25 cellular contexts compared by ENCODE assay signal in the genomic region with DNA sequence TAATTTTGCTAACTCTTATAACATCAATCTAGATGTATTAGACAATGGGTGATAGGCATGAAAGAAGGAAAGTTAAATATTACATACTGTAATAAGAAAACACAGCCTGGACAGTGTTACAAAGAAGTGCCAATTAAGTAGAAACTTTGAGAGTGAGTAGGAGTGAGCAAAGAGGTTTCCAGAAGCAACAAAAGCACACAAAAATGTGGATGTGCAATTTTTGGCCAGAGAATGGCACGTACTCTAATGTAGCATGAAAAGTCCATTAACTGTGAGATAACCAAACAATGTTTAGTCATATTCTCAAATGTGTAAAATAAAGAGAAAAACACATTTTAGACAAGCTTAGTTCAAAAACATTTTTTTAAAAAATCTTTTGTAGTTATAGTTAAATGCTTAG.
"Had no signal": no experiment of that assay in that cellular context is flagged by ENCODE, and none has a peak within 500 bp of the region (broad histone marks: within the 10 kb centered on the region; RNA-seq: fewer than 3 reads in every experiment).

No MANE protein-coding gene starts in this region.

- H3K27me3 Mint-ChIP-seq: activated CD4-positive, alpha-beta T cell treated with anti-CD3 and anti-CD28 coated beads, Interleukin-2, amount 10 ng/mL, durations not matched to agents 7 days and 5 days; activated naive CD4-positive, alpha-beta T cell treated with anti-CD3 and anti-CD28 coated beads, Interleukin-2, amount 50 U/mL, for 24 hours; dendritic cell treated with granulocyte-macrophage colony-stimulating factor and Interleukin-4, amounts not matched to agents 40 ng/mL and 50 ng/mL, for 4 days; type B pancreatic cell had no signal

- H3K9me3 ChIP-seq: neutrophil, ovary, prostate gland, thoracic aorta had no signal

- H3K4me3 ChIP-seq: cardiac muscle cell, ovary, prostate gland, spleen, thoracic aorta had no signal

- H3K36me3 ChIP-seq: cardiac muscle cell, neutrophil, ovary, prostate gland, spleen, thoracic aorta had no signal

- H3K36me3 Mint-ChIP-seq: activated naive CD4-positive, alpha-beta T cell treated with anti-CD3 and anti-CD28 coated beads, Interleukin-2, amount 50 U/mL, for 24 hours; natural killer cell had no signal

- H3K27ac Mint-ChIP-seq: activated CD4-positive, alpha-beta T cell treated with anti-CD3 and anti-CD28 coated beads, Interleukin-2, amount 10 ng/mL, durations not matched to agents 7 days and 5 days; activated CD8-positive, alpha-beta T cell treated with anti-CD3 and anti-CD28 coated beads, Interleukin-2, amount 10 ng/mL, durations not matched to agents 7 days and 5 days; activated naive CD4-positive, alpha-beta T cell treated with anti-CD3 and anti-CD28 coated beads, Interleukin-2, amount 50 U/mL, for 24 hours; dendritic cell treated with granulocyte-macrophage colony-stimulating factor and Interleukin-4, amounts not matched to agents 40 ng/mL and 50 ng/mL, for 4 days; natural killer cell; type B pancreatic cell had no signal

- H3K4me3 Mint-ChIP-seq: activated CD4-positive, alpha-beta T cell treated with anti-CD3 and anti-CD28 coated beads, Interleukin-2, amount 10 ng/mL, durations not matched to agents 7 days and 5 days; activated CD8-positive, alpha-beta T cell treated with anti-CD3 and anti-CD28 coated beads, Interleukin-2, amount 10 ng/mL, durations not matched to agents 7 days and 5 days; activated naive CD4-positive, alpha-beta T cell treated with anti-CD3 and anti-CD28 coated beads, Interleukin-2, amount 50 U/mL, for 24 hours; dendritic cell treated with granulocyte-macrophage colony-stimulating factor and Interleukin-4, amounts not matched to agents 40 ng/mL and 50 ng/mL, for 4 days; natural killer cell; type B pancreatic cell had no signal

- H3K9me3 Mint-ChIP-seq: dendritic cell treated with granulocyte-macrophage colony-stimulating factor and Interleukin-4, amounts not matched to agents 40 ng/mL and 50 ng/mL, for 4 days; type B pancreatic cell had no signal

- ATAC-seq: activated CD8-positive, alpha-beta T cell treated with anti-CD3 and anti-CD28 coated beads, Interleukin-2, amount 10 ng/mL, durations not matched to agents 7 days and 5 days; left ventricle myocardium superior; natural killer cell had no signal

- DNase-seq: activated CD4-positive, alpha-beta T cell treated with anti-CD3 and anti-CD28 coated beads, Interleukin-2, amount 10 ng/mL, durations not matched to agents 7 days and 5 days; activated CD4-positive, CD25-positive, alpha-beta regulatory T cell treated with anti-CD3 and anti-CD28 coated beads, Interleukin-2, amount 50 U/mL, for 72 hours; activated CD8-positive, alpha-beta T cell treated with anti-CD3 and anti-CD28 coated beads, Interleukin-2, amount 10 ng/mL, durations not matched to agents 7 days and 5 days; activated gamma-delta T cell treated with Interleukin-2 at 50 U/mL for 16 hours; aorta; effector CD8-positive, alpha-beta T cell; erythroblast; foreskin melanocyte; hippocampal formation; left ventricle myocardium superior; midbrain; natural killer cell; ovary; spleen; stimulated activated CD4-positive, alpha-beta T cell treated with anti-CD3 and anti-CD28 coated beads, Interleukin-4, amount 100 ng/mL, for 1 hour; stimulated activated naive CD4-positive, alpha-beta T cell treated with Interleukin-2 at 50 U/mL for 16 hours; SW 1271 had no signal

- H3K27ac ChIP-seq: cardiac muscle cell, neutrophil, ovary, prostate gland, spleen, thoracic aorta, VCaP had no signal

- H3K4me1 ChIP-seq: prostate gland, spleen had no signal

- H3K4me1 Mint-ChIP-seq: activated CD4-positive, alpha-beta T cell treated with anti-CD3 and anti-CD28 coated beads, Interleukin-2, amount 10 ng/mL, durations not matched to agents 7 days and 5 days; activated naive CD4-positive, alpha-beta T cell treated with anti-CD3 and anti-CD28 coated beads, Interleukin-2, amount 50 U/mL, for 24 hours; natural killer cell had no signal

- H3K27me3 ChIP-seq: cardiac muscle cell, neutrophil, ovary, spleen had no signal
